In genomic region chr13:95676775-95677563, GRCh38 we compare ENCODE assay signal across 1 cellular context.
TF ChIP-seq lines count a peak whose summit lies in the region.

DNAJC3 (plus strand) TSS chr13:95677139; CDS start chr13:95677256, 117 bp downstream.

TF ChIP-seq in WTC11, 78 proteins besides CTCF, POLR2A, EP300 and RAD21 (continued from another document):
- TF ChIP-seq GABPB1 (CRISPR knock-in tag; IDR thresholded peaks at IDR 0.05) (peak; percentile 27; the same call in 1 of the 2 replicates), ZSCAN18 (CRISPR knock-in tag; IDR thresholded peaks at IDR 0.05) (no peak), RELA (CRISPR knock-in tag; IDR thresholded peaks at IDR 0.05; ENCODE audit: borderline replicate concordance) (no peak; the same call in 1 of the 2 replicates), ZNF416 (CRISPR knock-in tag; IDR thresholded peaks at IDR 0.05) (no peak), PRDM15 (CRISPR knock-in tag; IDR thresholded peaks at IDR 0.05) (peak; percentile 69; the same call in 1 of the 2 replicates), ZNF138 (CRISPR knock-in tag; conservative IDR thresholded peaks at IDR 0.05) (peak; percentile 89; the same call in 1 of the 2 replicates), AR (CRISPR knock-in tag; IDR thresholded peaks at IDR 0.05) (no peak), FOXP4 (CRISPR knock-in tag; IDR thresholded peaks at IDR 0.05) (peak; percentile 72; the same call in 1 of the 2 replicates), MAX (CRISPR knock-in tag; IDR thresholded peaks at IDR 0.05) (peak; percentile 96), RORB (CRISPR knock-in tag; IDR thresholded peaks at IDR 0.05) (no peak), SP1 (CRISPR knock-in tag; conservative IDR thresholded peaks at IDR 0.05) (peak; percentile 93), ZMAT4 (CRISPR knock-in tag; IDR thresholded peaks at IDR 0.05) (no peak), SOX15 (CRISPR knock-in tag; IDR thresholded peaks at IDR 0.05) (no peak), MYBL2 (CRISPR knock-in tag; IDR thresholded peaks at IDR 0.05) (peak; percentile 92), NR3C1 (CRISPR knock-in tag; conservative IDR thresholded peaks at IDR 0.05; ENCODE audit: low read depth) (no peak; the same call in 1 of the 2 replicates), ZNF532 (CRISPR knock-in tag; IDR thresholded peaks at IDR 0.05; ENCODE audit: borderline replicate concordance) (0 out of 2 replicates have a peak, but pooled peaks have one; percentile 62), E2F4 (CRISPR knock-in tag; IDR thresholded peaks at IDR 0.05; ENCODE audit: borderline replicate concordance, low read depth) (peak; percentile 57; the same call in 1 of the 2 replicates), ZNF219 (CRISPR knock-in tag; IDR thresholded peaks at IDR 0.05; ENCODE audit: borderline replicate concordance) (no peak; the same call in 1 of the 2 replicates), NFATC4 (CRISPR knock-in tag; IDR thresholded peaks at IDR 0.05) (no peak), CDX4 (CRISPR knock-in tag; IDR thresholded peaks at IDR 0.05; ENCODE audit: borderline replicate concordance) (no peak), ZNF425 (CRISPR knock-in tag; conservative IDR thresholded peaks at IDR 0.05) (no peak), ZBTB43 (CRISPR knock-in tag; IDR thresholded peaks at IDR 0.05) (peak; percentile 69; the same call in 1 of the 2 replicates), IRF2 (CRISPR knock-in tag; IDR thresholded peaks at IDR 0.05; ENCODE audit: borderline replicate concordance, low read depth) (no peak), TEAD4 (CRISPR knock-in tag; IDR thresholded peaks at IDR 0.05) (no peak; the same call in 1 of the 2 replicates), ZNF121 (CRISPR knock-in tag; IDR thresholded peaks at IDR 0.05) (peak; percentile 48; the same call in 1 of the 2 replicates), FOXJ3 (CRISPR knock-in tag; IDR thresholded peaks at IDR 0.05; ENCODE audit: borderline replicate concordance) (no peak)
